In genomic region chr3:28151608-28152228, GRCh38 we compare ENCODE assay signal across 11 cellular contexts.
A peak's percentile ranks its signal among the peaks of the same experiment; 100 is the strongest.
DNase-seq lines count a peak whose midpoint lies in the region; ATAC-seq, FAIRE-seq and TF ChIP-seq lines count a peak whose summit lies in the region.
"Had no signal": no experiment of that assay in that cellular context is flagged by ENCODE, and none has a peak within 500 bp of the region (broad histone marks: within the 10 kb centered on the region; RNA-seq: fewer than 3 reads in every experiment).

No MANE protein-coding gene starts in this region.

- ATAC-seq in GM19395 (IDR thresholded peaks at IDR 0.05; ENCODE audit: unreplicated experiment) (peak; percentile 95), HG03108 (IDR thresholded peaks at IDR 0.05; ENCODE audit: unreplicated experiment) (peak; percentile 76)
- ATAC-seq in effector memory CD8-positive, alpha-beta T cell (replicated peaks) = peak; percentile 47

- H3K4me3 ChIP-seq in CD4-positive, alpha-beta memory T cell (ENCODE audit: low read length in 2 of 2) = no peak overlapping the region
- no peak overlapping the region for H3K4me3 ChIP-seq in small intestine (ENCODE audit: low read depth in 1 of 2, low read length in 2 of 2)

- H3K27ac Mint-ChIP-seq in CD4-positive, alpha-beta memory T cell = peak overlapping the region in 5 of 7 donors; percentile 60 to 83 (median 72)
- H3K27ac Mint-ChIP-seq in effector memory CD8-positive, alpha-beta T cell = peak overlapping the region; percentile 67 to 74

- no peak for FAIRE-seq in RCC 7860 (lab: Jason Lieb, UNC)
- FAIRE-seq in small intestine (lab: Jason Lieb, UNC) = no peak
- FAIRE-seq in GM12892 (lab: Jason Lieb, UNC) = no peak

- H3K9me3 Mint-ChIP-seq in CD4-positive, alpha-beta memory T cell = peaks cover 0 to 9% (median 5%) of the 10 kb centered on the region in 8 donors
- H3K9me3 Mint-ChIP-seq in effector memory CD8-positive, alpha-beta T cell = no peaks in the 10 kb centered on the region

- peak in 2 of 5 donors; percentile 1 to 2 for DNase-seq in CD4-positive, alpha-beta memory T cell
- no peak for DNase-seq in effector memory CD8-positive, alpha-beta T cell
- DNase-seq in NCI-H1105 (lab: John Stamatoyannopoulos, UW) (no peak), RCC 7860 (ENCODE audit: low spot score) (no peak), small intestine (no peak), GM12892 (ENCODE audit: insufficient read length) (no peak)
- DNase-seq: NCI-H82; stimulated activated naive CD4-positive, alpha-beta T cell treated with Interleukin-2 at 50 U/mL for 16 hours had no signal

- H3K27me3 Mint-ChIP-seq in CD4-positive, alpha-beta memory T cell = peaks cover 0 to 1% of the 10 kb centered on the region in 2 donors
- peaks cover 0 to 5% of the 10 kb centered on the region in 2 donors for H3K27me3 Mint-ChIP-seq in effector memory CD8-positive, alpha-beta T cell

- peaks cover 11% of the 10 kb centered on the region for H3K4me1 ChIP-seq in CD4-positive, alpha-beta memory T cell (ENCODE audit: insufficient read depth, low read length)
- no peaks in the 10 kb centered on the region for H3K4me1 ChIP-seq in small intestine (ENCODE audit: control insufficient read depth in 2 of 2, insufficient read depth in 1 of 2, low read depth in 1 of 2, low read length in 1 of 2)
- H3K4me1 ChIP-seq: ascending aorta had no signal

- intact Hi-C loops in CD4-positive, alpha-beta memory T cell (cut with micrococcal nuclease) = loop anchor here (5.0 kb wide), 1 partner anchor 429 kb away; the partner anchor contains the start of gene EOMES

- H3K36me3 Mint-ChIP-seq in CD4-positive, alpha-beta memory T cell = peaks cover 0 to 4% of the 10 kb centered on the region in 2 donors
- H3K36me3 Mint-ChIP-seq in effector memory CD8-positive, alpha-beta T cell (ENCODE audit: insufficient read depth) = no peaks in the 10 kb centered on the region

- H3K4me1 Mint-ChIP-seq in CD4-positive, alpha-beta memory T cell = peaks cover 6 to 19% (median 10%) of the 10 kb centered on the region in 4 donors
- H3K4me1 Mint-ChIP-seq in effector memory CD8-positive, alpha-beta T cell (ENCODE audit: low read depth in 2 of 2) = peaks cover 1 to 3% of the 10 kb centered on the region in 2 donors

- CTCF ChIA-PET in CD4-positive, alpha-beta memory T cell (lab: Charles Lee; ENCODE audit: partially characterized antibody) = interaction anchor here (0.7 to 1.1 kb wide), 2 partner anchors 12 to 439 kb away, joined by 3 read pairs; no protein-coding TSS in a partner anchor

- TF ChIP-seq POLR2A in GM12892 (IDR thresholded peaks at IDR 0.05; ENCODE audit: low read depth, low read length) = no peak

- H3K9me3 ChIP-seq in CD4-positive, alpha-beta memory T cell (ENCODE audit: control insufficient read depth in 1 of 2, low read length in 2 of 2) = no peaks in the 10 kb centered on the region
- H3K9me3 ChIP-seq in small intestine (ENCODE audit: control insufficient read depth, low read depth) = no peaks in the 10 kb centered on the region

- H3K36me3 ChIP-seq in CD4-positive, alpha-beta memory T cell (ENCODE audit: insufficient read depth, low read length) = no peaks in the 10 kb centered on the region
- H3K36me3 ChIP-seq in small intestine (ENCODE audit: control insufficient read depth in 2 of 2, insufficient read depth in 2 of 2, low read length in 2 of 2) = no peaks in the 10 kb centered on the region
- H3K36me3 ChIP-seq: ascending aorta had no signal

- no peaks in the 10 kb centered on the region for H3K27me3 ChIP-seq in CD4-positive, alpha-beta memory T cell (ENCODE audit: insufficient read depth, low read length)
- no peaks in the 10 kb centered on the region for H3K27me3 ChIP-seq in small intestine (ENCODE audit: control insufficient read depth in 2 of 2, insufficient read depth in 2 of 2, low read length in 2 of 2)
- H3K27me3 ChIP-seq: ascending aorta had no signal

- peak overlapping the region in 7 of 8 donors; percentile 44 to 79 (median 66) for H3K4me3 Mint-ChIP-seq in CD4-positive, alpha-beta memory T cell
- H3K4me3 Mint-ChIP-seq in effector memory CD8-positive, alpha-beta T cell = peak overlapping the region; percentile 52 to 67

- no peak overlapping the region for H3K27ac ChIP-seq in CD4-positive, alpha-beta memory T cell (ENCODE audit: low read depth, low read length)
- no peak overlapping the region for H3K27ac ChIP-seq in small intestine (ENCODE audit: low read depth in 1 of 2, low read length in 1 of 2)
- H3K27ac ChIP-seq: ascending aorta had no signal

- POLR2A ChIA-PET in CD4-positive, alpha-beta memory T cell (lab: Charles Lee; ENCODE audit: partially characterized antibody) = no interaction called here
